ENCODE assay signal across 21 cellular contexts in genomic region chr2:228507231-228507824, GRCh38.
DNase-seq lines count a peak whose midpoint lies in the region; ATAC-seq, FAIRE-seq and TF ChIP-seq lines count a peak whose summit lies in the region.
"Had no signal": no experiment of that assay in that cellular context is flagged by ENCODE, and none has a peak within 500 bp of the region (broad histone marks: within the 10 kb centered on the region; RNA-seq: fewer than 3 reads in every experiment).

No MANE protein-coding gene starts in this region.

- H4K8ac ChIP-seq in H9 (replicated peaks; ENCODE audit: insufficient read length, low read depth, low read length) = no peak overlapping the region

- peaks cover 16% of the 10 kb centered on the region; the same call in 1 of the 2 replicates for H3K4me1 ChIP-seq in H9 (ENCODE audit: insufficient read depth, low read length)
- no peaks in the 10 kb centered on the region for H3K4me1 ChIP-seq in gastrocnemius medialis

- H3K27me3 Mint-ChIP-seq in H9 (ENCODE audit: low read depth) (no peaks in the 10 kb centered on the region), WTC11 (ENCODE audit: low read depth) (no peaks in the 10 kb centered on the region), nephron progenitor cell (ENCODE audit: low read depth, poor library complexity) (peaks cover 6% of the 10 kb centered on the region)

- no peaks in the 10 kb centered on the region for H3K79me1 ChIP-seq in H9 (ENCODE audit: insufficient read depth, low read depth, low read length, poor library complexity, severe bottlenecking)

- no peak overlapping the region for H2AK5ac ChIP-seq in H9 (ENCODE audit: insufficient read length, low read length)

- no peak overlapping the region for H2BK5ac ChIP-seq in H9 (ENCODE audit: insufficient read length, low read length)

- no peak overlapping the region for H3K56ac ChIP-seq in H9 (ENCODE audit: insufficient read length, low read depth, low read length)

- H3K27ac Mint-ChIP-seq in H9 = peak overlapping the region; percentile 65 to 99 (median 98)
- peak overlapping the region; percentile 94 for H3K27ac Mint-ChIP-seq in WTC11
- H3K27ac Mint-ChIP-seq in nephron progenitor cell = peak overlapping the region; percentile 50
- H3K27ac Mint-ChIP-seq: HFFc6 had no signal

- H3T11ph ChIP-seq in H9 (ENCODE audit: low read length) = no peak overlapping the region

- no peak overlapping the region for H3K4ac ChIP-seq in H9 (ENCODE audit: low read depth, low read length)

- CTCF ChIA-PET in WTC11 (lab: Charles Lee) = no interaction called here

- H2AFZ ChIP-seq in H9 (ENCODE audit: low read length) = no peak overlapping the region

- no peak overlapping the region for H2BK12ac ChIP-seq in H9 (ENCODE audit: insufficient read length, low read depth, low read length)

- H3K14ac ChIP-seq in H9 (ENCODE audit: insufficient read depth, low read length) = no peak overlapping the region

- H3K27me3 ChIP-seq in H9 (ENCODE audit: insufficient read depth, low read length) (no peaks in the 10 kb centered on the region), gastrocnemius medialis (no peaks in the 10 kb centered on the region)

- H3K4me1 Mint-ChIP-seq in H9 (peaks cover 46 to 53% of the 10 kb centered on the region in 2 experiments), WTC11 (peaks cover 76% of the 10 kb centered on the region), nephron progenitor cell (peaks cover 23% of the 10 kb centered on the region)

- H4K91ac ChIP-seq in H9 (ENCODE audit: insufficient read length, low read depth, low read length) = no peak overlapping the region

- peaks cover 0 to 4% of the 10 kb centered on the region in 2 experiments; a peak in 1 of 5 replicates for H3K9me3 Mint-ChIP-seq in H9
- no peaks in the 10 kb centered on the region; the same call in 1 of the 2 replicates for H3K9me3 Mint-ChIP-seq in WTC11
- H3K9me3 Mint-ChIP-seq in nephron progenitor cell = no peaks in the 10 kb centered on the region
- H3K9me3 Mint-ChIP-seq: HFFc6 had no signal

- no peaks in the 10 kb centered on the region for H3K23me2 ChIP-seq in H9 (ENCODE audit: insufficient read length, low read depth, low read length, poor library complexity, severe bottlenecking)

- H3K4me3 Mint-ChIP-seq in H9 = peak overlapping the region in 1 of 2 experiments; percentile 6; a peak in 1 of 5 replicates
- H3K4me3 Mint-ChIP-seq in WTC11 = no peak overlapping the region
- H3K4me3 Mint-ChIP-seq in nephron progenitor cell = no peak overlapping the region
- H3K4me3 Mint-ChIP-seq: HFFc6 had no signal

- H3K79me2 ChIP-seq in H9 (ENCODE audit: insufficient read depth, low read length) = no peaks in the 10 kb centered on the region

- H2BK15ac ChIP-seq in H9 (ENCODE audit: low read depth, low read length) = no peak overlapping the region

- no peaks in the 10 kb centered on the region for H3K36me3 ChIP-seq in gastrocnemius medialis

- ATAC-seq in WTC11 = peak; percentile 46
- ATAC-seq in GM18511 (IDR thresholded peaks at IDR 0.05; ENCODE audit: unreplicated experiment) = no peak
- ATAC-seq in gastrocnemius medialis = no peak

- TF ChIP-seq CTCF in H9 (conservative IDR thresholded peaks at IDR 0.05) = no peak
- no peak for TF ChIP-seq CTCF in WTC11 (IDR thresholded peaks at IDR 0.05)
- TF ChIP-seq CTCF in nephron progenitor cell (IDR thresholded peaks at IDR 0.05) = no peak
- TF ChIP-seq CTCF in gastrocnemius medialis (IDR thresholded peaks at IDR 0.05 in 4 of 5, conservative IDR thresholded peaks at IDR 0.05 in 1 of 5) = no peak

- intact Hi-C loops in gastrocnemius medialis (cut with DNase I; ENCODE audit: low total_unique reads) = no loop called here

- H3K4me2 ChIP-seq in H9 (ENCODE audit: insufficient read depth, insufficient read length, low read length) = peak overlapping the region; percentile 4

- H3K9me3 ChIP-seq in H9 (ENCODE audit: control insufficient read depth, low read depth, low read length) (no peaks in the 10 kb centered on the region), gastrocnemius medialis (no peaks in the 10 kb centered on the region)

- no peak for DNase-seq in H9
- no peak for DNase-seq in WTC11 (ENCODE audit: low spot score)
- DNase-seq in iPS DF 19.7 (ENCODE audit: low read depth, low spot score) = peak; percentile 17
- no peak for DNase-seq in nephron progenitor cell
- no peak for DNase-seq in GM19239 (ENCODE audit: insufficient read length, low spot score)
- DNase-seq in gastrocnemius medialis = no peak
- DNase-seq: DMS53, GF-D8, HFFc6, KG1, NCI-H1092 treated with DMSO at 0.1 percent for 48 hours, NCI-H146, NCI-H2029, NCI-H524, NCI-H82, OCI-M1, Right ventricle myocardium superior had no signal

- no peak for FAIRE-seq in GM19239 (lab: Jason Lieb, UNC)
- FAIRE-seq: A204.1, D721Med had no signal

- POLR2A ChIA-PET in WTC11 (lab: Charles Lee) = interaction anchor here (0.5 kb wide), 1 partner anchor 156 kb away, joined by 3 read pairs; no protein-coding TSS in a partner anchor

- no peaks in the 10 kb centered on the region for H4K20me1 ChIP-seq in H9 (ENCODE audit: control insufficient read depth, insufficient read depth, insufficient read length)

- no peak overlapping the region for H3K4me3 ChIP-seq in gastrocnemius medialis

- H3K9ac ChIP-seq in H9 (ENCODE audit: extremely low read depth, insufficient read length, low read length) = no peak overlapping the region

- H4K5ac ChIP-seq in H9 (ENCODE audit: insufficient read length, low read depth, low read length) = no peak overlapping the region

- no peak overlapping the region for H2BK20ac ChIP-seq in H9 (ENCODE audit: low read depth, low read length, poor library complexity, severe bottlenecking)

- WGBS in H9 (ENCODE audit: extremely low coverage, insufficient read length, low lambda C conversion rate) = no CpG with 5 or more reads among the region's 6 CpGs

- H3K18ac ChIP-seq in H9 (ENCODE audit: insufficient read length, low read depth, low read length) = no peak overlapping the region

- in situ Hi-C loops in gastrocnemius medialis (cut with MboI; ENCODE audit: low sequenced_read_pairs in 4 of 4) = no loop called here

- peak overlapping the region; percentile 48 for H2BK120ac ChIP-seq in H9 (ENCODE audit: low read depth, low read length, poor library complexity, severe bottlenecking)

- no peak for TF ChIP-seq POLR2A in gastrocnemius medialis (IDR thresholded peaks at IDR 0.05)

- peaks cover 3 to 9% (median 7%) of the 10 kb centered on the region in 3 experiments; a peak in 3 of 7 replicates for H3K36me3 Mint-ChIP-seq in H9 (ENCODE audit: insufficient read depth in 1 of 3, low read depth in 3 of 3)
- 0 out of 2 replicates have a peak, but pooled peaks cover 6% of the 10 kb centered on the region for H3K36me3 Mint-ChIP-seq in WTC11
- H3K36me3 Mint-ChIP-seq in nephron progenitor cell (ENCODE audit: low read depth) = no peaks in the 10 kb centered on the region

- H3K23ac ChIP-seq in H9 (ENCODE audit: insufficient read length, low read depth, low read length) = no peak overlapping the region

- H3K27ac ChIP-seq in H9 (ENCODE audit: insufficient read length, low read depth, low read length) (peak overlapping the region; percentile 54), gastrocnemius medialis (no peak overlapping the region)
- H3K27ac ChIP-seq: C4-2B had no signal

TF ChIP-seq in WTC11, 78 proteins besides CTCF, POLR2A, EP300 and RAD21 (continues in another document):
- peak; percentile 94 for TF ChIP-seq ZSCAN18 (CRISPR knock-in tag; IDR thresholded peaks at IDR 0.05)
- TF ChIP-seq ZNF425 (CRISPR knock-in tag; conservative IDR thresholded peaks at IDR 0.05) = peak; percentile 56; the same call in 1 of the 2 replicates
